16 cellular contexts compared by ENCODE assay signal in genomic region chr11:134153147-134153905, GRCh38.
DNase-seq lines count a peak whose midpoint lies in the region; ATAC-seq and TF ChIP-seq lines count a peak whose summit lies in the region.
"Had no signal": no experiment of that assay in that cellular context is flagged by ENCODE, and none has a peak within 500 bp of the region (broad histone marks: within the 10 kb centered on the region; RNA-seq: fewer than 3 reads in every experiment).

No MANE protein-coding gene starts in this region.

- in situ Hi-C loops in Panc1 (cut with HindIII; ENCODE audit: low pct_unique_long_range_greater_than_20kb, low sequenced_read_pairs): no loop called here

- no peaks in the 10 kb centered on the region for H3K27me3 Mint-ChIP-seq in activated CD8-positive, alpha-beta T cell treated with anti-CD3 and anti-CD28 coated beads for 36 hours
- H3K27me3 Mint-ChIP-seq in activated CD8-positive, alpha-beta T cell treated with anti-CD3 and anti-CD28 coated beads, Interleukin-2, amount 10 ng/mL, durations not matched to agents 7 days and 5 days (ENCODE audit: low read depth): no peaks in the 10 kb centered on the region
- H3K27me3 Mint-ChIP-seq: CD4-positive, alpha-beta T cell; IgD-negative memory B cell had no signal

- TF ChIP-seq CTCF in activated CD8-positive, alpha-beta T cell treated with anti-CD3 and anti-CD28 coated beads for 36 hours (IDR thresholded peaks at IDR 0.05): no peak
- TF ChIP-seq CTCF in Panc1 (IDR thresholded peaks at IDR 0.05): no peak
- TF ChIP-seq CTCF in esophagus squamous epithelium (IDR thresholded peaks at IDR 0.05): no peak

- peak overlapping the region; percentile 18 for H3K27ac Mint-ChIP-seq in activated CD8-positive, alpha-beta T cell treated with anti-CD3 and anti-CD28 coated beads for 36 hours
- no peak overlapping the region for H3K27ac Mint-ChIP-seq in activated CD8-positive, alpha-beta T cell treated with anti-CD3 and anti-CD28 coated beads, Interleukin-2, amount 10 ng/mL, durations not matched to agents 7 days and 5 days
- H3K27ac Mint-ChIP-seq: CD4-positive, alpha-beta T cell had no signal

- H3K27ac ChIP-seq in Panc1 (ENCODE audit: low read length): no peak overlapping the region
- H3K27ac ChIP-seq in esophagus squamous epithelium: peak overlapping the region in 3 of 4 donors; percentile 34 to 57 (median 49)

- H3K4me1 ChIP-seq in Panc1 (ENCODE audit: control insufficient read depth, insufficient read depth, low read length): no peaks in the 10 kb centered on the region
- no peaks in the 10 kb centered on the region for H3K4me1 ChIP-seq in esophagus squamous epithelium
- H3K4me1 ChIP-seq: Peyer's patch had no signal

- POLR2A ChIA-PET in activated CD8-positive, alpha-beta T cell treated with anti-CD3 and anti-CD28 coated beads for 36 hours (lab: Charles Lee): interaction anchor here (0.6 kb wide), 1 partner anchor 137 kb away, joined by 3 read pairs; no protein-coding TSS in a partner anchor
- POLR2A ChIA-PET in activated CD8-positive, alpha-beta T cell treated with anti-CD3 and anti-CD28 coated beads, Interleukin-2, amount 10 ng/mL, durations not matched to agents 7 days and 5 days (lab: Charles Lee): interaction anchor here (0.6 kb wide), 1 partner anchor 18 kb away, joined by 4 read pairs; no protein-coding TSS in a partner anchor
- POLR2A ChIA-PET in Panc1 (lab: Charles Lee): interaction anchor here (0.6 kb wide), 1 partner anchor 15 kb away, joined by 4 read pairs; no protein-coding TSS in a partner anchor

- H3K4me3 Mint-ChIP-seq in activated CD8-positive, alpha-beta T cell treated with anti-CD3 and anti-CD28 coated beads for 36 hours: no peak overlapping the region
- H3K4me3 Mint-ChIP-seq in activated CD8-positive, alpha-beta T cell treated with anti-CD3 and anti-CD28 coated beads, Interleukin-2, amount 10 ng/mL, durations not matched to agents 7 days and 5 days: no peak overlapping the region
- H3K4me3 Mint-ChIP-seq: CD4-positive, alpha-beta T cell; IgD-negative memory B cell had no signal

- H3K36me3 Mint-ChIP-seq in activated CD8-positive, alpha-beta T cell treated with anti-CD3 and anti-CD28 coated beads for 36 hours (ENCODE audit: low read depth): peaks cover 49% of the 10 kb centered on the region
- H3K36me3 Mint-ChIP-seq in activated CD8-positive, alpha-beta T cell treated with anti-CD3 and anti-CD28 coated beads, Interleukin-2, amount 10 ng/mL, durations not matched to agents 7 days and 5 days (ENCODE audit: low read depth): peaks cover 63% of the 10 kb centered on the region
- H3K36me3 Mint-ChIP-seq: IgD-negative memory B cell had no signal

- H3K27me3 ChIP-seq in Panc1 (ENCODE audit: control insufficient read depth, insufficient read depth, low read length) (no peaks in the 10 kb centered on the region), esophagus squamous epithelium (no peaks in the 10 kb centered on the region)
- H3K27me3 ChIP-seq: Peyer's patch had no signal

- BruUV-seq in Panc1 (replicated peaks; lab: Mats Ljungman, UMichigan): no TSS peak

- intact Hi-C loops in activated CD8-positive, alpha-beta T cell treated with anti-CD3 and anti-CD28 coated beads for 36 hours (cut with micrococcal nuclease): no loop called here
- intact Hi-C loops in Panc1 (cut with micrococcal nuclease; ENCODE audit: unreplicated experiment) (no loop called here), esophagus squamous epithelium (cut with DNase I) (no loop called here), posterior vena cava (cut with DNase I) (no loop called here)

- no peak for ATAC-seq in activated CD8-positive, alpha-beta T cell treated with anti-CD3 and anti-CD28 coated beads for 36 hours
- no peak for ATAC-seq in activated CD8-positive, alpha-beta T cell treated with anti-CD3 and anti-CD28 coated beads, Interleukin-2, amount 10 ng/mL, durations not matched to agents 7 days and 5 days
- peak; percentile 13; the same call in 1 of the 2 replicates for ATAC-seq in Panc1
- no peak for ATAC-seq in HG02610 (IDR thresholded peaks at IDR 0.05; ENCODE audit: unreplicated experiment)
- ATAC-seq: HCT116 had no signal

- H3K4me1 Mint-ChIP-seq in activated CD8-positive, alpha-beta T cell treated with anti-CD3 and anti-CD28 coated beads for 36 hours (ENCODE audit: low read depth): no peaks in the 10 kb centered on the region
- no peaks in the 10 kb centered on the region for H3K4me1 Mint-ChIP-seq in activated CD8-positive, alpha-beta T cell treated with anti-CD3 and anti-CD28 coated beads, Interleukin-2, amount 10 ng/mL, durations not matched to agents 7 days and 5 days (ENCODE audit: low read depth)

- WGBS in esophagus squamous epithelium, 2 donors: 92 to 96% methylated on average over 18 to 25 of the region's 30 CpGs

- no peaks in the 10 kb centered on the region for H3K9me3 Mint-ChIP-seq in activated CD8-positive, alpha-beta T cell treated with anti-CD3 and anti-CD28 coated beads for 36 hours
- no peaks in the 10 kb centered on the region for H3K9me3 Mint-ChIP-seq in activated CD8-positive, alpha-beta T cell treated with anti-CD3 and anti-CD28 coated beads, Interleukin-2, amount 10 ng/mL, durations not matched to agents 7 days and 5 days (ENCODE audit: insufficient read depth)
- H3K9me3 Mint-ChIP-seq: CD4-positive, alpha-beta T cell; IgD-negative memory B cell had no signal

- no peaks in the 10 kb centered on the region for H3K9me3 ChIP-seq in Panc1 (ENCODE audit: control insufficient read depth, insufficient read depth, low read depth, low read length)
- H3K9me3 ChIP-seq in esophagus squamous epithelium: no peaks in the 10 kb centered on the region
- H3K9me3 ChIP-seq: Peyer's patch had no signal

- CTCF ChIA-PET in activated CD8-positive, alpha-beta T cell treated with anti-CD3 and anti-CD28 coated beads for 36 hours (lab: Charles Lee): interaction anchor here (1.5 to 1.6 kb wide), 2 partner anchors 103 to 108 kb away, joined by 3 to 6 read pairs; no protein-coding TSS in a partner anchor
- CTCF ChIA-PET in activated CD8-positive, alpha-beta T cell treated with anti-CD3 and anti-CD28 coated beads, Interleukin-2, amount 10 ng/mL, durations not matched to agents 7 days and 5 days (lab: Charles Lee): interaction anchor here (1.2 kb wide), 1 partner anchor 103 kb away, joined by 5 read pairs; no protein-coding TSS in a partner anchor
- CTCF ChIA-PET in Panc1 (lab: Charles Lee): interaction anchor here (0.6 kb wide), 1 partner anchor 103 kb away, joined by 3 read pairs; no protein-coding TSS in a partner anchor

- H3K36me3 ChIP-seq in Panc1 (ENCODE audit: control insufficient read depth, insufficient read depth, low read length): peaks cover 5% of the 10 kb centered on the region
- H3K36me3 ChIP-seq in esophagus squamous epithelium: peaks cover 5 to 96% (median 8%) of the 10 kb centered on the region in 3 donors

- no peak for TF ChIP-seq POLR2A in esophagus squamous epithelium (IDR thresholded peaks at IDR 0.05)

- DNase-seq in activated CD8-positive, alpha-beta T cell treated with anti-CD3 and anti-CD28 coated beads for 36 hours: no peak
- no peak for DNase-seq in activated CD8-positive, alpha-beta T cell treated with anti-CD3 and anti-CD28 coated beads, Interleukin-2, amount 10 ng/mL, durations not matched to agents 7 days and 5 days
- DNase-seq in Panc1 (ENCODE audit: low read depth, low spot score) (no peak), esophagus squamous epithelium (lab: John Stamatoyannopoulos, UW) (no peak), posterior vena cava (ENCODE audit: low spot score) (peak; percentile 74), nucleus accumbens (lab: John Stamatoyannopoulos, UW) (no peak)
- DNase-seq in stimulated activated CD4-positive, alpha-beta T cell treated with anti-CD3 and anti-CD28 coated beads, Interleukin-4, amount 100 ng/mL, for 1 hour: no peak
- DNase-seq: AML-193; CD4-positive, alpha-beta T cell; DMS79; NCI-H146; Peyer's patch; SIG-M5 had no signal

- no peak overlapping the region for H3K4me3 ChIP-seq in Panc1 (ENCODE audit: low read depth in 2 of 2, low read length in 2 of 2)
- no peak overlapping the region for H3K4me3 ChIP-seq in esophagus squamous epithelium
- H3K4me3 ChIP-seq: Peyer's patch had no signal
